ENCODE assay signal across 20 cellular contexts in genomic region chr1:232549998-232550397, GRCh38.
"Had no signal": no experiment of that assay in that cellular context is flagged by ENCODE, and none has a peak within 500 bp of the region (broad histone marks: within the 10 kb centered on the region; RNA-seq: fewer than 3 reads in every experiment).

No MANE protein-coding gene starts in this region.

- H3K27me3 ChIP-seq: adrenal gland, foreskin keratinocyte, upper lobe of right lung had no signal

- DNase-seq: activated B cell treated with CpG ODN at 0.5 μM for 24 hours; activated CD4-positive, alpha-beta memory T cell treated with anti-CD3 and anti-CD28 coated beads for 36 hours; activated CD4-positive, alpha-beta T cell treated with anti-CD3 and anti-CD28 coated beads for 4 hours; activated gamma-delta T cell treated with Interleukin-2 at 50 U/mL for 16 hours; activated T-cell treated with anti-CD3 and anti-CD28 coated beads for 4 hours; adrenal gland; effector memory CD8-positive, alpha-beta T cell; foreskin keratinocyte; kidney; midbrain; occipital lobe; retina; stimulated activated naive B cell treated with anti-CD40 and anti-IgM and Interleukin-4, amounts not matched to agents 10 μg/mL and 1 μg/mL and 100 μg/mL, for 72 hours; upper lobe of right lung had no signal

- H3K27me3 Mint-ChIP-seq: activated CD4-positive, alpha-beta memory T cell treated with anti-CD3 and anti-CD28 coated beads for 36 hours had no signal

- H3K27ac ChIP-seq: adrenal gland, foreskin keratinocyte, thoracic aorta, upper lobe of right lung had no signal

- H3K9me3 ChIP-seq: adrenal gland, thoracic aorta, upper lobe of right lung had no signal

- H3K4me1 ChIP-seq: foreskin keratinocyte had no signal

- H3K36me3 ChIP-seq: adrenal gland, thoracic aorta, upper lobe of right lung had no signal

- H3K9me3 Mint-ChIP-seq: activated B cell treated with CpG ODN at 0.5 μM for 24 hours; activated CD4-positive, alpha-beta memory T cell treated with anti-CD3 and anti-CD28 coated beads for 36 hours; activated naive CD4-positive, alpha-beta T cell treated with anti-CD3 and anti-CD28 coated beads, Interleukin-2, amount 50 U/mL, for 72 hours; activated T-helper 1 cell treated with anti-CD3 and anti-CD28 coated beads, Interleukin-12 subunit alpha, Interleukin-12 subunit beta, Interleukin-2, Interleukin-4 antibody, amounts not matched to agents 30 ng/mL and 10 ng/mL and 1 ng/mL, durations not matched to agents 14 hours and 24 hours and 36 hours; effector memory CD8-positive, alpha-beta T cell; stimulated activated naive B cell treated with anti-CD40 and anti-IgM and Interleukin-4, amounts not matched to agents 10 μg/mL and 1 μg/mL and 100 μg/mL, for 72 hours; T-helper 2 cell treated with Interferon-gamma antibody and Interleukin-4, amounts not matched to agents 5 μg/mL and 100 μg/mL, for 36 hours had no signal

- H3K36me3 Mint-ChIP-seq: activated CD4-positive, alpha-beta memory T cell treated with anti-CD3 and anti-CD28 coated beads for 36 hours; activated naive CD4-positive, alpha-beta T cell treated with anti-CD3 and anti-CD28 coated beads, Interleukin-2, amount 50 U/mL, for 72 hours; stimulated activated naive B cell treated with anti-CD40 and anti-IgM and Interleukin-4, amounts not matched to agents 10 μg/mL and 1 μg/mL and 100 μg/mL, for 72 hours had no signal

- ATAC-seq: activated naive CD4-positive, alpha-beta T cell treated with anti-CD3 and anti-CD28 coated beads, Interleukin-2, amount 50 U/mL, for 72 hours; effector memory CD8-positive, alpha-beta T cell; foreskin keratinocyte; left lobe of liver; stimulated activated naive B cell treated with anti-CD40 and anti-IgM and Interleukin-4, amounts not matched to agents 10 μg/mL and 1 μg/mL and 100 μg/mL, for 72 hours; upper lobe of right lung had no signal

- H3K27ac Mint-ChIP-seq: activated B cell treated with CpG ODN at 0.5 μM for 24 hours; activated CD4-positive, alpha-beta memory T cell treated with anti-CD3 and anti-CD28 coated beads for 36 hours; activated naive CD4-positive, alpha-beta T cell treated with anti-CD3 and anti-CD28 coated beads, Interleukin-2, amount 50 U/mL, for 72 hours; activated T-helper 1 cell treated with anti-CD3 and anti-CD28 coated beads, Interleukin-12 subunit alpha, Interleukin-12 subunit beta, Interleukin-2, Interleukin-4 antibody, amounts not matched to agents 30 ng/mL and 10 ng/mL and 1 ng/mL, durations not matched to agents 14 hours and 24 hours and 36 hours; effector memory CD8-positive, alpha-beta T cell; stimulated activated naive B cell treated with anti-CD40 and anti-IgM and Interleukin-4, amounts not matched to agents 10 μg/mL and 1 μg/mL and 100 μg/mL, for 72 hours; T-helper 2 cell treated with Interferon-gamma antibody and Interleukin-4, amounts not matched to agents 5 μg/mL and 100 μg/mL, for 36 hours had no signal

- H3K4me1 Mint-ChIP-seq: activated B cell treated with CpG ODN at 0.5 μM for 24 hours; stimulated activated naive B cell treated with anti-CD40 and anti-IgM and Interleukin-4, amounts not matched to agents 10 μg/mL and 1 μg/mL and 100 μg/mL, for 72 hours had no signal

- H3K4me3 Mint-ChIP-seq: activated B cell treated with CpG ODN at 0.5 μM for 24 hours; activated CD4-positive, alpha-beta memory T cell treated with anti-CD3 and anti-CD28 coated beads for 36 hours; activated T-helper 1 cell treated with anti-CD3 and anti-CD28 coated beads, Interleukin-12 subunit alpha, Interleukin-12 subunit beta, Interleukin-2, Interleukin-4 antibody, amounts not matched to agents 30 ng/mL and 10 ng/mL and 1 ng/mL, durations not matched to agents 14 hours and 24 hours and 36 hours; effector memory CD8-positive, alpha-beta T cell; stimulated activated naive B cell treated with anti-CD40 and anti-IgM and Interleukin-4, amounts not matched to agents 10 μg/mL and 1 μg/mL and 100 μg/mL, for 72 hours; T-helper 2 cell treated with Interferon-gamma antibody and Interleukin-4, amounts not matched to agents 5 μg/mL and 100 μg/mL, for 36 hours had no signal

- H3K4me3 ChIP-seq: adrenal gland, lung, thoracic aorta, upper lobe of right lung had no signal
